In genomic region chr6:167130712-167131684, GRCh38 we compare ENCODE assay signal across 15 cellular contexts. TPM values are rescaled to one million over a fixed set of nuclear protein-coding genes. Genes with fewer than 3 reads are reported as not detected.
DNase-seq lines count a peak whose midpoint lies in the region; ATAC-seq and TF ChIP-seq lines count a peak whose summit lies in the region.
"Had no signal": no experiment of that assay in that cellular context is flagged by ENCODE, and none has a peak within 500 bp of the region (broad histone marks: within the 10 kb centered on the region; RNA-seq: fewer than 3 reads in every experiment).

No MANE protein-coding gene starts in this region.

- H3K36me3 ChIP-seq in HAP-1 (replicated peaks) (no peaks in the 10 kb centered on the region), heart right ventricle (no peaks in the 10 kb centered on the region)

- H3K27me3 ChIP-seq in HAP-1 (ENCODE audit: low read depth) (no peaks in the 10 kb centered on the region), heart right ventricle (peaks cover 0 to 4% (median 0%) of the 10 kb centered on the region in 7 donors)
- H3K27me3 ChIP-seq: body of pancreas had no signal

- intact Hi-C loops in activated B cell treated with CpG ODN at 0.5 μM for 24 hours (cut with micrococcal nuclease) (loop anchor here (1.0 to 2.0 kb wide), 4 partner anchors 9 to 40 kb away; no protein-coding TSS in a partner anchor), heart right ventricle (cut with DNase I) (no loop called here)

- ATAC-seq in HG02759 (IDR thresholded peaks at IDR 0.05; ENCODE audit: unreplicated experiment) (peak; percentile 34), activated B cell treated with CpG ODN at 0.5 μM for 24 hours (ENCODE audit: low read depth) (peak; percentile 59), heart right ventricle (no peak)
- ATAC-seq in stimulated activated memory B cell treated with anti-CD40 and anti-IgM and Interleukin-4, amounts not matched to agents 10 μg/mL and 1 μg/mL and 100 μg/mL, for 72 hours: peak; percentile 83
- ATAC-seq: body of pancreas, HCT116 had no signal

- H3K36me3 Mint-ChIP-seq in activated B cell treated with CpG ODN at 0.5 μM for 24 hours (ENCODE audit: low read depth): peaks cover 84% of the 10 kb centered on the region
- H3K36me3 Mint-ChIP-seq in stimulated activated memory B cell treated with anti-CD40 and anti-IgM and Interleukin-4, amounts not matched to agents 10 μg/mL and 1 μg/mL and 100 μg/mL, for 72 hours: peaks cover 23% of the 10 kb centered on the region

- POLR2A ChIA-PET in activated B cell treated with CpG ODN at 0.5 μM for 24 hours (lab: Charles Lee): interaction anchor here (0.9 to 26.6 kb wide), 14 partner anchors 1 to 788 kb away, joined by 3 to 970 read pairs (median 4); partner anchors contain the start of genes CCR6, RNASET2 and SFT2D1

- peaks cover 5% of the 10 kb centered on the region for H3K9me3 Mint-ChIP-seq in activated B cell treated with CpG ODN at 0.5 μM for 24 hours
- H3K9me3 Mint-ChIP-seq in stimulated activated memory B cell treated with anti-CD40 and anti-IgM and Interleukin-4, amounts not matched to agents 10 μg/mL and 1 μg/mL and 100 μg/mL, for 72 hours: no peaks in the 10 kb centered on the region

- no peaks in the 10 kb centered on the region for H3K4me1 ChIP-seq in HAP-1
- no peaks in the 10 kb centered on the region for H3K4me1 ChIP-seq in heart right ventricle

- H3K4me3 ChIP-seq in HAP-1 (no peak overlapping the region), heart right ventricle (no peak overlapping the region)
- H3K4me3 ChIP-seq: body of pancreas had no signal

- H3K9me3 ChIP-seq in HAP-1 (no peaks in the 10 kb centered on the region), heart right ventricle (no peaks in the 10 kb centered on the region)
- H3K9me3 ChIP-seq: body of pancreas had no signal

- CTCF ChIA-PET in activated B cell treated with CpG ODN at 0.5 μM for 24 hours (lab: Charles Lee): interaction anchor here (1.3 to 2.0 kb wide), 2 partner anchors 11 to 17 kb away, joined by 5 to 6 read pairs; no protein-coding TSS in a partner anchor

- no peak overlapping the region for H3K27ac ChIP-seq in heart right ventricle
- H3K27ac ChIP-seq: body of pancreas had no signal

- peaks cover 92% of the 10 kb centered on the region for H3K4me1 Mint-ChIP-seq in activated B cell treated with CpG ODN at 0.5 μM for 24 hours
- peaks cover 90% of the 10 kb centered on the region for H3K4me1 Mint-ChIP-seq in stimulated activated memory B cell treated with anti-CD40 and anti-IgM and Interleukin-4, amounts not matched to agents 10 μg/mL and 1 μg/mL and 100 μg/mL, for 72 hours

- peak overlapping the region; percentile 95 for H3K27ac Mint-ChIP-seq in activated B cell treated with CpG ODN at 0.5 μM for 24 hours
- H3K27ac Mint-ChIP-seq in stimulated activated memory B cell treated with anti-CD40 and anti-IgM and Interleukin-4, amounts not matched to agents 10 μg/mL and 1 μg/mL and 100 μg/mL, for 72 hours: peak overlapping the region; percentile 95

- 88 to 89% methylated on average over 33 of the region's 33 CpGs for WGBS in heart right ventricle, 2 donors

- DNase-seq in NCI-H2196 (lab: John Stamatoyannopoulos, UW; ENCODE audit: unreplicated experiment) (peak; percentile 7), NCI-H2196 treated with DMSO at 0.1 percent for 48 hours (lab: John Stamatoyannopoulos, UW; ENCODE audit: unreplicated experiment) (no peak), activated B cell treated with CpG ODN at 0.5 μM for 24 hours (no peak), HAP-1 (ENCODE audit: low spot score in 2 of 2) (no peak), heart right ventricle (no peak), NCI-H446 (lab: John Stamatoyannopoulos, UW) (no peak)
- DNase-seq: body of pancreas, NCI-H1048 had no signal

- no peaks in the 10 kb centered on the region for H3K27me3 Mint-ChIP-seq in activated B cell treated with CpG ODN at 0.5 μM for 24 hours
- no peaks in the 10 kb centered on the region for H3K27me3 Mint-ChIP-seq in stimulated activated memory B cell treated with anti-CD40 and anti-IgM and Interleukin-4, amounts not matched to agents 10 μg/mL and 1 μg/mL and 100 μg/mL, for 72 hours

- TF ChIP-seq CTCF in activated B cell treated with CpG ODN at 0.5 μM for 24 hours (IDR thresholded peaks at IDR 0.05): no peak
- TF ChIP-seq CTCF in heart right ventricle (IDR thresholded peaks at IDR 0.05): no peak

- in situ Hi-C loops in HAP-1 (cut with MboI; ENCODE audit: low sequenced_read_pairs): loop anchor here (10.0 kb wide), 1 partner anchor 356 kb away; no protein-coding TSS in a partner anchor

- H3K4me3 Mint-ChIP-seq in activated B cell treated with CpG ODN at 0.5 μM for 24 hours: peak overlapping the region; percentile 70
- H3K4me3 Mint-ChIP-seq in stimulated activated memory B cell treated with anti-CD40 and anti-IgM and Interleukin-4, amounts not matched to agents 10 μg/mL and 1 μg/mL and 100 μg/mL, for 72 hours: peak overlapping the region; percentile 80

RNA-seq across cellular contexts. Expression of gene CCR6, which starts 8.1 kb away (rescaled TPM):
- total RNA-seq in activated B cell treated with CpG ODN at 0.5 μM for 24 hours (26.2 and 28.9 TPM in 2 replicates), heart right ventricle (under 1 TPM in 3 of 10 donors, not detected in 7; 0.13 to 0.37 (median 0.16) TPM)
- not detected for polyA plus RNA-seq in heart right ventricle
- total RNA-seq: A673, body of pancreas, endothelial cell of umbilical vein, RPMI7951 had no signal
- polyA plus RNA-seq: endothelial cell of umbilical vein had no signal

RNA-seq across cellular contexts. Expression of gene GPR31, which starts 26.8 kb away (rescaled TPM):
- not detected in 2 replicates for total RNA-seq in activated B cell treated with CpG ODN at 0.5 μM for 24 hours
- not detected for total RNA-seq in heart right ventricle
- polyA plus RNA-seq in heart right ventricle: not detected
- total RNA-seq: A673, body of pancreas, endothelial cell of umbilical vein, RPMI7951, skeletal muscle tissue had no signal
- polyA plus RNA-seq: endothelial cell of umbilical vein had no signal

Comparison
In these comparisons a context has a peak if more than half of its experiments do, and no peak if none do; other contexts are left out.
1. ATAC-seq: peak in HG02759 (single experiment), activated B cell treated with CpG ODN at 0.5 μM for 24 hours (single experiment) and stimulated activated memory B cell treated with anti-CD40 and anti-IgM and Interleukin-4, amounts not matched to agents 10 μg/mL and 1 μg/mL and 100 μg/mL, for 72 hours (single experiment); none in heart right ventricle (0 of 8).
2. RNA of gene CCR6, which starts 8.1 kb away (total RNA-seq): 26.2 to 28.9 TPM in activated B cell treated with CpG ODN at 0.5 μM for 24 hours; 0.13 to 0.37 TPM in heart right ventricle; every median in the first group is over 10 times any median in the second.